ENCODE assay signal across 34 cellular contexts in the genomic region with DNA sequence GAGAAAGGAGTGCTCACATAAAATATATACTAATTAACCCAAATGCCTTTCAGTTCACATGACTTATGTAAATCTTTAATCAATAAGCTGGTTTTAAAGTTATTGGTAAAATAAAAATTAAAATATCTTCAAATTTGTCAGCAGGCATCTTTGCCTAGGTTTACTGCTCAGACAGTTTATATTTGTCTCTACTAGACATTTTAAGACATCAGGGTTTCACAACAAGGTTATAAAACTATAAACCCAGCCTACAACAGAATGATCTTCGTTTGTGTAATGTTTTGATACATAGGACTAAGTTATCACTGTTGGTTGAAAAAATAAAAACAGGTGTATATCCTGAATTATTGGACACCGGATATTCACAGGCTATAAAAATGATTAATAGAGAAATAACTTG.
DNase-seq lines count a peak whose midpoint lies in the region; ATAC-seq, FAIRE-seq and TF ChIP-seq lines count a peak whose summit lies in the region.
"Had no signal": no experiment of that assay in that cellular context is flagged by ENCODE, and none has a peak within 500 bp of the region (broad histone marks: within the 10 kb centered on the region; RNA-seq: fewer than 3 reads in every experiment).

No MANE protein-coding gene starts in this region.

- H3K27ac ChIP-seq in HCT116 (ENCODE audit: low read depth, low read length) (no peak overlapping the region), HEK293 (ENCODE audit: extremely low read depth, low read depth, low read length) (no peak overlapping the region), GM12878 (ENCODE audit: control insufficient read depth, insufficient read depth) (no peak overlapping the region), K562 (ENCODE audit: extremely low read depth, low read depth, low read length) (no peak overlapping the region)
- H3K27ac ChIP-seq: 22Rv1; A549; BLaER1; BLaER1 treated with 17β-estradiol and CSF1 and Interleukin-3, amounts not matched to agents 10 nM and 100 nM; C4-2B had no signal

- TF ChIP-seq POLR2A in HCT116 (IDR thresholded peaks at IDR 0.05; ENCODE audit: borderline replicate concordance, extremely low read depth, insufficient read depth, insufficient read length): no peak
- TF ChIP-seq POLR2A in GM12878 (IDR thresholded peaks at IDR 0.05; ENCODE audit: low read depth, low read length): no peak
- TF ChIP-seq POLR2A in K562 (conservative IDR thresholded peaks at IDR 0.05): no peak

- H3K9me3 ChIP-seq in HCT116 (ENCODE audit: control insufficient read depth in 1 of 2, insufficient read depth in 1 of 2, low read depth in 1 of 2, low read length in 2 of 2) (0 out of 4 replicates have a peak, but pooled peaks cover 0 to 16% of the 10 kb centered on the region in 2 experiments), HEK293 (ENCODE audit: control insufficient read depth, insufficient read depth, low read depth, low read length) (no peaks in the 10 kb centered on the region), GM12878 (replicated peaks; ENCODE audit: control insufficient read depth, insufficient read depth, low read length) (peaks cover 4% of the 10 kb centered on the region; the same call in 2 of the 3 replicates), K562 (replicated peaks; ENCODE audit: control insufficient read depth, insufficient read depth, low read depth, low read length) (0 out of 2 replicates have a peak, but pooled peaks cover 2% of the 10 kb centered on the region)
- H3K9me3 ChIP-seq: A549, BE2C had no signal

- H4K20me1 ChIP-seq in HCT116 (ENCODE audit: insufficient read depth) (no peaks in the 10 kb centered on the region), GM12878 (ENCODE audit: control insufficient read depth, insufficient read depth) (no peaks in the 10 kb centered on the region), K562 (replicated peaks; ENCODE audit: control insufficient read depth, insufficient read depth, low read length) (no peaks in the 10 kb centered on the region)
- H4K20me1 ChIP-seq: BLaER1; BLaER1 treated with 17β-estradiol and CSF1 and Interleukin-3, amounts not matched to agents 10 nM and 100 nM had no signal

- no peaks in the 10 kb centered on the region for H3K79me2 ChIP-seq in HCT116 (ENCODE audit: insufficient read depth, low read length)
- H3K79me2 ChIP-seq in GM12878 (ENCODE audit: control insufficient read depth, insufficient read depth, low read length): no peaks in the 10 kb centered on the region
- no peaks in the 10 kb centered on the region for H3K79me2 ChIP-seq in K562 (ENCODE audit: control insufficient read depth, insufficient read depth, low read length)

- CTCF ChIA-PET in HCT116 (lab: Charles Lee): no interaction called here
- CTCF ChIA-PET in HEK293 (lab: Yijun Ruan, JAX): interaction anchor here (1.2 kb wide), 1 partner anchor 17 kb away, joined by 3 read pairs; no protein-coding TSS in a partner anchor
- CTCF ChIA-PET in GM12878 (lab: Yijun Ruan, JAX): no interaction called here
- CTCF ChIA-PET in K562 (lab: Yijun Ruan, JAX; ENCODE audit: low intra/inter-chr PET ratio): no interaction called here

- SMC1A ChIA-PET in GM12878 (lab: Charles Lee; ENCODE audit: uncharacterized antibody, unreplicated experiment): no interaction called here

- no peak for DNase-seq in HCT116 (ENCODE audit: low read depth, low spot score)
- DNase-seq in GM12878 (ENCODE audit: low read depth, low spot score): no peak
- no peak for DNase-seq in K562 (ENCODE audit: extremely low read depth in 1 of 4, low spot score in 3 of 4)
- no peak for DNase-seq in omental fat pad (ENCODE audit: low spot score)
- DNase-seq in NCI-H526 (lab: John Stamatoyannopoulos, UW): no peak
- DNase-seq in H4 (ENCODE audit: low spot score): no peak
- DNase-seq: 8988T; ACHN; AML-193; BE2C; C1 segment of cervical spinal cord; Caco-2; Calu3; CD4-positive, alpha-beta memory T cell; CD4-positive, alpha-beta T cell; CD4-positive, CD25-positive, alpha-beta regulatory T cell; CD8-positive, alpha-beta memory T cell; CD8-positive, alpha-beta T cell; COR-L47; DMS 273 treated with DMSO at 0.1 percent for 48 hours; DMS153; DMS53; DMS79; DMS79 treated with DMSO at 0.1 percent for 48 hours; DND-41; EL had no signal

- no peaks in the 10 kb centered on the region for H3K4me1 ChIP-seq in HCT116 (ENCODE audit: control insufficient read depth in 1 of 2, insufficient read depth in 2 of 2, low read length in 2 of 2)
- no peaks in the 10 kb centered on the region for H3K4me1 ChIP-seq in HEK293 (ENCODE audit: control insufficient read depth, insufficient read depth, low read length)
- H3K4me1 ChIP-seq in GM12878 (ENCODE audit: control insufficient read depth, insufficient read depth, low read length): no peaks in the 10 kb centered on the region
- H3K4me1 ChIP-seq in K562 (replicated peaks in 1 of 2; ENCODE audit: control insufficient read depth in 2 of 2, insufficient read depth in 2 of 2, low read length in 2 of 2): no peaks in the 10 kb centered on the region
- H3K4me1 ChIP-seq: A549; BE2C; BLaER1; BLaER1 treated with 17β-estradiol and CSF1 and Interleukin-3, amounts not matched to agents 10 nM and 100 nM; Caco-2 had no signal

- H3K4me3 ChIP-seq in HCT116 (replicated peaks in 1 of 2; ENCODE audit: low read depth in 1 of 2, low read length in 2 of 2): no peak overlapping the region
- no peak overlapping the region for H3K4me3 ChIP-seq in HEK293 (ENCODE audit: low read depth, low read length)
- no peak overlapping the region for H3K4me3 ChIP-seq in GM12878
- no peak overlapping the region for H3K4me3 ChIP-seq in K562
- H3K4me3 ChIP-seq: A549; BLaER1; BLaER1 treated with 17β-estradiol and CSF1 and Interleukin-3, amounts not matched to agents 10 nM and 100 nM had no signal

- BruUV-seq in HCT116 (replicated peaks; lab: Mats Ljungman, UMichigan) (no TSS peak), GM12878 (replicated peaks; lab: Mats Ljungman, UMichigan) (no TSS peak), K562 (replicated peaks; lab: Mats Ljungman, UMichigan) (no TSS peak)

- TF ChIP-seq RAD21 in HCT116 (IDR thresholded peaks at IDR 0.05; ENCODE audit: low read depth) (no peak), GM12878 (IDR thresholded peaks at IDR 0.05; ENCODE audit: insufficient read depth, low read depth, low read length) (no peak), K562 (CRISPR knock-in tag; conservative IDR thresholded peaks at IDR 0.05 in 1 of 2, IDR thresholded peaks at IDR 0.05 in 1 of 2) (no peak)

- no peak for TF ChIP-seq EP300 in GM12878 (IDR thresholded peaks at IDR 0.05; ENCODE audit: borderline replicate concordance in 1 of 2, control insufficient read depth in 1 of 2, low read depth in 2 of 2, low read length in 2 of 2)
- TF ChIP-seq EP300 in K562 (IDR thresholded peaks at IDR 0.05; ENCODE audit: low read length): no peak

- TF ChIP-seq CTCF in HCT116 (IDR thresholded peaks at IDR 0.05 in 2 of 3, conservative IDR thresholded peaks at IDR 0.05 in 1 of 3; ENCODE audit: borderline replicate concordance in 1 of 3, insufficient read depth in 1 of 3, low read depth in 2 of 3, low read length in 2 of 3): no peak
- TF ChIP-seq CTCF in HEK293 (tag by site-specific recombination; IDR thresholded peaks at IDR 0.05): no peak
- no peak for TF ChIP-seq CTCF in GM12878 (IDR thresholded peaks at IDR 0.05 in 2 of 3, conservative IDR thresholded peaks at IDR 0.05 in 1 of 3; ENCODE audit: control insufficient read depth in 2 of 3, extremely low read depth in 1 of 3, insufficient read depth in 1 of 3, low read depth in 3 of 3, low read length in 3 of 3)
- no peak for TF ChIP-seq CTCF in K562 (IDR thresholded peaks at IDR 0.05 in 2 of 3, conservative IDR thresholded peaks at IDR 0.05 in 1 of 3; ENCODE audit: insufficient read depth in 2 of 3, low read depth in 1 of 3, low read length in 3 of 3)
- no peak for TF ChIP-seq CTCF in omental fat pad (IDR thresholded peaks at IDR 0.05)

- POLR2A ChIA-PET in HCT116 (lab: Charles Lee) (no interaction called here), HEK293 (lab: Yijun Ruan, JAX) (no interaction called here), GM12878 (lab: Charles Lee) (no interaction called here), K562 (lab: Yijun Ruan, JAX) (no interaction called here)

- in situ Hi-C loops in GM12878 (cut with MboI) (no loop called here), K562 (cut with MboI) (no loop called here)

- H3K9me1 ChIP-seq in K562 (ENCODE audit: control insufficient read depth, insufficient read depth, low read length): no peaks in the 10 kb centered on the region

- H3K9ac ChIP-seq in HCT116 (ENCODE audit: low read length) (no peak overlapping the region), GM12878 (ENCODE audit: control insufficient read depth, insufficient read depth, low read length) (no peak overlapping the region), K562 (ENCODE audit: insufficient read depth in 1 of 2, low read depth in 2 of 2, low read length in 2 of 2) (no peak overlapping the region)
- H3K9ac ChIP-seq: BLaER1; BLaER1 treated with 17β-estradiol and CSF1 and Interleukin-3, amounts not matched to agents 10 nM and 100 nM had no signal

- RAD21 ChIA-PET in HCT116 (lab: Charles Lee; ENCODE audit: low non-redundant PET in 1 of 2, low total read pairs in 2 of 2, uncharacterized antibody in 2 of 2, unreplicated experiment in 2 of 2): no interaction called here
- RAD21 ChIA-PET in GM12878 (lab: Charles Lee; ENCODE audit: unreplicated experiment): no interaction called here

- no peak overlapping the region for H2AFZ ChIP-seq in HCT116 (ENCODE audit: low read depth, low read length, poor library complexity, severe bottlenecking)
- no peak overlapping the region for H2AFZ ChIP-seq in GM12878 (ENCODE audit: control insufficient read depth, low read depth, low read length)
- H2AFZ ChIP-seq in K562 (ENCODE audit: low read depth, low read length): no peak overlapping the region

- H3K4me2 ChIP-seq in HCT116 (ENCODE audit: low read length): no peak overlapping the region
- no peak overlapping the region for H3K4me2 ChIP-seq in GM12878 (ENCODE audit: control insufficient read depth, insufficient read depth)
- no peak overlapping the region for H3K4me2 ChIP-seq in K562 (ENCODE audit: insufficient read depth, low read length)
- H3K4me2 ChIP-seq: A549; BLaER1; BLaER1 treated with 17β-estradiol and CSF1 and Interleukin-3, amounts not matched to agents 10 nM and 100 nM had no signal

- FAIRE-seq in GM12878 (lab: Jason Lieb, UNC) (no peak), K562 (lab: Jason Lieb, UNC) (no peak)
- FAIRE-seq: A549, D721Med had no signal

- intact Hi-C loops in HCT116 (cut with micrococcal nuclease): no loop called here
- intact Hi-C loops in GM12878 (cut with micrococcal nuclease; ENCODE audit: unreplicated experiment): no loop called here
- intact Hi-C loops in K562 (cut with micrococcal nuclease): no loop called here

- 53% methylated on average over 2 of the region's 2 CpGs for WGBS in GM12878 (ENCODE audit: insufficient coverage, insufficient replicate concordance, low lambda C conversion rate, missing lambda C conversion rate)
- WGBS in K562 (ENCODE audit: insufficient coverage, low coverage, missing lambda C conversion rate): 59% methylated on average over 2 of the region's 2 CpGs

- ATAC-seq in HCT116: no peak
- no peak for ATAC-seq in GM12878
- no peak for ATAC-seq in K562
- ATAC-seq in GM18498 (IDR thresholded peaks at IDR 0.05; ENCODE audit: unreplicated experiment): no peak
- no peak for ATAC-seq in omental fat pad (ENCODE audit: low FRiP score)
- ATAC-seq: A549; CD8-positive, alpha-beta T cell had no signal

- H3K36me3 ChIP-seq in HCT116 (ENCODE audit: control insufficient read depth in 1 of 2, insufficient read depth in 2 of 2, low read length in 2 of 2) (no peaks in the 10 kb centered on the region), HEK293 (ENCODE audit: control insufficient read depth in 2 of 2, insufficient read depth in 1 of 2, low read length in 2 of 2) (no peaks in the 10 kb centered on the region), GM12878 (ENCODE audit: control insufficient read depth in 2 of 2, insufficient read depth in 2 of 2, low read length in 1 of 2) (no peaks in the 10 kb centered on the region), K562 (ENCODE audit: control insufficient read depth, insufficient read depth, low read length) (no peaks in the 10 kb centered on the region)
- H3K36me3 ChIP-seq: BE2C had no signal

- H3K27me3 ChIP-seq in HCT116 (ENCODE audit: insufficient read depth, low read length) (no peaks in the 10 kb centered on the region), GM12878 (replicated peaks in 1 of 2; ENCODE audit: control insufficient read depth in 2 of 2, insufficient read depth in 2 of 2, low read length in 1 of 2) (no peaks in the 10 kb centered on the region), K562 (ENCODE audit: control insufficient read depth in 2 of 2, insufficient read depth in 2 of 2, low read length in 2 of 2) (no peaks in the 10 kb centered on the region)
- H3K27me3 ChIP-seq: BE2C; BLaER1; BLaER1 treated with 17β-estradiol and CSF1 and Interleukin-3, amounts not matched to agents 10 nM and 100 nM had no signal

- H3K9me2 ChIP-seq in HCT116 (ENCODE audit: insufficient read depth): no peaks in the 10 kb centered on the region
